Comparison of ENCODE assay signal across 1 cellular context in genomic region chr4:55951191-55951922, GRCh38.
TF ChIP-seq lines count a peak whose summit lies in the region.

No MANE protein-coding gene starts in this region.

TF ChIP-seq in GM12878, 131 proteins besides CTCF, POLR2A, EP300 and RAD21:
- TF ChIP-seq ZNF207 (IDR thresholded peaks at IDR 0.05; ENCODE audit: borderline replicate concordance) (no peak), MLLT1 (IDR thresholded peaks at IDR 0.05) (peak; percentile 90), MEF2A (IDR thresholded peaks at IDR 0.05; ENCODE audit: insufficient read depth, low read depth, low read length) (no peak), RAD51 (IDR thresholded peaks at IDR 0.05) (no peak), SIX5 (IDR thresholded peaks at IDR 0.05; ENCODE audit: low read depth, low read length, severe bottlenecking) (no peak), ZBED1 (IDR thresholded peaks at IDR 0.05; ENCODE audit: borderline replicate concordance) (no peak)
